In genomic region chr9:117927354-117927753, GRCh38 we compare ENCODE assay signal across 1 cellular context.
TF ChIP-seq lines count a peak whose summit lies in the region.

No MANE protein-coding gene starts in this region.

TF ChIP-seq in WTC11, 78 proteins besides CTCF, POLR2A, EP300 and RAD21 (continued from another document):
- TF ChIP-seq AFF4 (CRISPR knock-in tag; IDR thresholded peaks at IDR 0.05; ENCODE audit: borderline replicate concordance) (no peak), HMGXB4 (CRISPR knock-in tag; IDR thresholded peaks at IDR 0.05) (no peak), ZNF232 (CRISPR knock-in tag; IDR thresholded peaks at IDR 0.05) (no peak), IRF2 (CRISPR knock-in tag; IDR thresholded peaks at IDR 0.05; ENCODE audit: borderline replicate concordance, low read depth) (no peak), ATF3 (CRISPR knock-in tag; conservative IDR thresholded peaks at IDR 0.05) (no peak), ZNF396 (CRISPR knock-in tag; IDR thresholded peaks at IDR 0.05; ENCODE audit: borderline replicate concordance) (no peak), ZBTB21 (CRISPR knock-in tag; IDR thresholded peaks at IDR 0.05; ENCODE audit: borderline replicate concordance) (no peak), FOXJ3 (CRISPR knock-in tag; IDR thresholded peaks at IDR 0.05; ENCODE audit: borderline replicate concordance) (no peak), TEAD1 (CRISPR knock-in tag; IDR thresholded peaks at IDR 0.05) (no peak), ZNF281 (CRISPR knock-in tag; IDR thresholded peaks at IDR 0.05) (no peak), AR (CRISPR knock-in tag; IDR thresholded peaks at IDR 0.05) (no peak), ZNF138 (CRISPR knock-in tag; conservative IDR thresholded peaks at IDR 0.05) (no peak), SOX15 (CRISPR knock-in tag; IDR thresholded peaks at IDR 0.05) (no peak), GRHL2 (CRISPR knock-in tag; IDR thresholded peaks at IDR 0.05; ENCODE audit: insufficient replicate concordance, severe bottlenecking) (no peak)
